In the genomic region with DNA sequence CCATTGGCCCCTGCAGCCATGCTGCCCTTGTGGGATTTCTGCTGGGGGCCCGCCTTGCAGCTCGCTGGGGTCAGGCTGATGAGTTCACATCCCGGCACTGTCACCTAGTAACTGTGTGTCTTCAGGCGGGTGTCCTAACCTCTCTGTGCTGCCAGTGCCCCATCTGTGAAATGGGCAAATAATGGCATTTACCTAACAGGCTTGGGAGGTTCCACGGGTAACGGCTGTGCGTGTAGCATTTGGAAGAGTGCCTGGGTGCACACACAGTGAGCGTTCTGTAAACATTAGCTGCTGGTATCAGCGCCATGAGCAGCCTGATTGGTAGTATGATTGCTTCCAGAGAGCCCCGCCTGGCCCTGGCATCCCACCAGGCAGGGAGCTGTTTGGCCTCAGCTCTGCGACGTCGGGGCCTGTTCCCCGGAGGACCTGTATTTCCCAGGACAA, we compare ENCODE assay signal across 1 cellular context.
TF ChIP-seq lines count a peak whose summit lies in the region.

No MANE protein-coding gene starts in this region.

TF ChIP-seq in K562, 482 proteins besides CTCF, POLR2A, EP300 and RAD21 (continued from another document):
- TF ChIP-seq, protein P1, sequence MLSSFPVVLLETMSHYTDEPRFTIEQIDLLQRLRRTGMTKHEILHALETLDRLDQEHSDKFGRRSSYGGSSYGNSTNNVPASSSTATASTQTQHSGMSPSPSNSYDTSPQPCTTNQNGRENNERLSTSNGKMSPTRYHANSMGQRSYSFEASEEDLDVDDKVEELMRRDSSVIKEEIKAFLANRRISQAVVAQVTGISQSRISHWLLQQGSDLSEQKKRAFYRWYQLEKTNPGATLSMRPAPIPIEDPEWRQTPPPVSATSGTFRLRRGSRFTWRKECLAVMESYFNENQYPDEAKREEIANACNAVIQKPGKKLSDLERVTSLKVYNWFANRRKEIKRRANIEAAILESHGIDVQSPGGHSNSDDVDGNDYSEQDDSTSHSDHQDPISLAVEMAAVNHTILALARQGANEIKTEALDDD (IDR thresholded peaks at IDR 0.05) = no peak
- TF ChIP-seq ZNF347 (CRISPR knock-in tag; IDR thresholded peaks at IDR 0.05; ENCODE audit: low read depth) = no peak
- peak; percentile 93 for TF ChIP-seq BCOR (IDR thresholded peaks at IDR 0.05)
- TF ChIP-seq ADNP (tag; IDR thresholded peaks at IDR 0.05) = peak; percentile 65; the same call in 1 of the 2 replicates
- 0 out of 4 replicates have a peak, but pooled peaks of 1 of the 2 experiments have one; percentile 53 for TF ChIP-seq RCOR1 (IDR thresholded peaks at IDR 0.05; ENCODE audit: borderline replicate concordance in 1 of 2, low read depth in 2 of 2, low read length in 2 of 2)
- TF ChIP-seq RB1 (IDR thresholded peaks at IDR 0.05; ENCODE audit: low read depth) = no peak
- TF ChIP-seq CHD4 (IDR thresholded peaks at IDR 0.05; ENCODE audit: insufficient read depth, insufficient replicate concordance, low read depth, low read length, poor library complexity, severe bottlenecking) = peak; percentile 65
- TF ChIP-seq SP1 (CRISPR knock-in tag; IDR thresholded peaks at IDR 0.05) = 0 out of 2 replicates have a peak, but pooled peaks have one; percentile 34
- TF ChIP-seq PTBP1 (IDR thresholded peaks at IDR 0.05; ENCODE audit: low read depth, low read length) = 0 out of 2 replicates have a peak, but pooled peaks have one; percentile 24
- TF ChIP-seq RBM25 (IDR thresholded peaks at IDR 0.05; ENCODE audit: low read depth, low read length, severe bottlenecking) = peak; percentile 93
- TF ChIP-seq, protein P2, sequence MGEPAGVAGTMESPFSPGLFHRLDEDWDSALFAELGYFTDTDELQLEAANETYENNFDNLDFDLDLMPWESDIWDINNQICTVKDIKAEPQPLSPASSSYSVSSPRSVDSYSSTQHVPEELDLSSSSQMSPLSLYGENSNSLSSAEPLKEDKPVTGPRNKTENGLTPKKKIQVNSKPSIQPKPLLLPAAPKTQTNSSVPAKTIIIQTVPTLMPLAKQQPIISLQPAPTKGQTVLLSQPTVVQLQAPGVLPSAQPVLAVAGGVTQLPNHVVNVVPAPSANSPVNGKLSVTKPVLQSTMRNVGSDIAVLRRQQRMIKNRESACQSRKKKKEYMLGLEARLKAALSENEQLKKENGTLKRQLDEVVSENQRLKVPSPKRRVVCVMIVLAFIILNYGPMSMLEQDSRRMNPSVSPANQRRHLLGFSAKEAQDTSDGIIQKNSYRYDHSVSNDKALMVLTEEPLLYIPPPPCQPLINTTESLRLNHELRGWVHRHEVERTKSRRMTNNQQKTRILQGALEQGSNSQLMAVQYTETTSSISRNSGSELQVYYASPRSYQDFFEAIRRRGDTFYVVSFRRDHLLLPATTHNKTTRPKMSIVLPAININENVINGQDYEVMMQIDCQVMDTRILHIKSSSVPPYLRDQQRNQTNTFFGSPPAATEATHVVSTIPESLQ (CRISPR knock-in tag; IDR thresholded peaks at IDR 0.05) = no peak
- TF ChIP-seq ZFP36 (IDR thresholded peaks at IDR 0.05; ENCODE audit: low read depth, low read length, partially characterized antibody) = peak; percentile 87
- TF ChIP-seq HDAC2 (IDR thresholded peaks at IDR 0.05) = peak; percentile 72
- TF ChIP-seq, protein P3, sequence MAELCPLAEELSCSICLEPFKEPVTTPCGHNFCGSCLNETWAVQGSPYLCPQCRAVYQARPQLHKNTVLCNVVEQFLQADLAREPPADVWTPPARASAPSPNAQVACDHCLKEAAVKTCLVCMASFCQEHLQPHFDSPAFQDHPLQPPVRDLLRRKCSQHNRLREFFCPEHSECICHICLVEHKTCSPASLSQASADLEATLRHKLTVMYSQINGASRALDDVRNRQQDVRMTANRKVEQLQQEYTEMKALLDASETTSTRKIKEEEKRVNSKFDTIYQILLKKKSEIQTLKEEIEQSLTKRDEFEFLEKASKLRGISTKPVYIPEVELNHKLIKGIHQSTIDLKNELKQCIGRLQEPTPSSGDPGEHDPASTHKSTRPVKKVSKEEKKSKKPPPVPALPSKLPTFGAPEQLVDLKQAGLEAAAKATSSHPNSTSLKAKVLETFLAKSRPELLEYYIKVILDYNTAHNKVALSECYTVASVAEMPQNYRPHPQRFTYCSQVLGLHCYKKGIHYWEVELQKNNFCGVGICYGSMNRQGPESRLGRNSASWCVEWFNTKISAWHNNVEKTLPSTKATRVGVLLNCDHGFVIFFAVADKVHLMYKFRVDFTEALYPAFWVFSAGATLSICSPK (IDR thresholded peaks at IDR 0.05; ENCODE audit: borderline replicate concordance) = no peak
- TF ChIP-seq HDAC6 (IDR thresholded peaks at IDR 0.05; ENCODE audit: low read depth, low read length) = no peak
- peak; percentile 65 to 79 for TF ChIP-seq KDM1A (IDR thresholded peaks at IDR 0.05)
- TF ChIP-seq, protein P4, sequence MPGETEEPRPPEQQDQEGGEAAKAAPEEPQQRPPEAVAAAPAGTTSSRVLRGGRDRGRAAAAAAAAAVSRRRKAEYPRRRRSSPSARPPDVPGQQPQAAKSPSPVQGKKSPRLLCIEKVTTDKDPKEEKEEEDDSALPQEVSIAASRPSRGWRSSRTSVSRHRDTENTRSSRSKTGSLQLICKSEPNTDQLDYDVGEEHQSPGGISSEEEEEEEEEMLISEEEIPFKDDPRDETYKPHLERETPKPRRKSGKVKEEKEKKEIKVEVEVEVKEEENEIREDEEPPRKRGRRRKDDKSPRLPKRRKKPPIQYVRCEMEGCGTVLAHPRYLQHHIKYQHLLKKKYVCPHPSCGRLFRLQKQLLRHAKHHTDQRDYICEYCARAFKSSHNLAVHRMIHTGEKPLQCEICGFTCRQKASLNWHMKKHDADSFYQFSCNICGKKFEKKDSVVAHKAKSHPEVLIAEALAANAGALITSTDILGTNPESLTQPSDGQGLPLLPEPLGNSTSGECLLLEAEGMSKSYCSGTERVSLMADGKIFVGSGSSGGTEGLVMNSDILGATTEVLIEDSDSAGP (CRISPR knock-in tag; IDR thresholded peaks at IDR 0.05) = 0 out of 2 replicates have a peak, but pooled peaks have one; percentile 31
